In the genomic region with DNA sequence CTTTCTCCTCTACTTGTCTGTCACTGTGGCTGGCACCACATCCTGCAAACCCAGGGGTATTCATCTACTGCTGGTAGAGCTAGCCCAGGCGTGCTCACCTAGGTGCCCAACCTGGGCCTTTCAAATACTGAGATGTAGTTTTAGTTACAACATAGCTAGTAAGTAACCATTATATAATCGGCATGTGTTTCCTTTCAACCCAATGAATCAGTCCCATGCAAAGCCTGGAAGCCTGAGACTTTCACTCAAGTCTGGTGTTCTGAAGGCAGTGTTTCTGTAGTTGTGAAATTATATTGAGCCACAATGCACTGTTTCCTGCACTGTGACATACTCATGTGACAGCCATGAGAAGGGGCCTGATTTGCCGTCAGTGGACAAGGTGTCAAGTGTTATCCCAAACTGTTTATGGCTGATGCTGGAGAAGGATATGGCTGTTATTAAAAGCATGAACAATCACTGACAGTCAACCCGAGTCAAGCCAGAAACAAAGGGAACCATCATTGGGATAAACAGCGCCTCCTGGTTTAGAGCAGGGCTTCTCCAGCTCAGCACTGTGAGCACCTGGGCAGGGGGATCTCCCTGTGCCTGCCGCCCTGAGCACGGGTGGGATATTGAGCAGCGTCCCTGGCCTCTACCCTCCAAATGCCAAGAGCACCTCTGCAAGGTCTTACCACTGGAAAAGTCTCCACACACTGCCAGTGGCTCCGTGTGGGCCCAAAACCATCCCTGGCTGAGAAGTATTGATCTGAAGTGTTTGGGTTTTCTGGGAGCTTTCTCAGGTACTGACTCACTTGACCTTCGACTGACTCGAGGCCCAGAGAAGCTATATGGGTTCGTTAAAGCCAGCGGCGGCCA, we compare ENCODE assay signal across 8 cellular contexts. TPM values are rescaled to one million over a fixed set of nuclear protein-coding genes. Genes with fewer than 3 reads are reported as not detected.
DNase-seq lines count a peak whose midpoint lies in the region; ATAC-seq and TF ChIP-seq lines count a peak whose summit lies in the region.

No MANE protein-coding gene starts in this region.

- H3K27ac Mint-ChIP-seq in T-helper 2 cell treated with Interferon-gamma antibody and Interleukin-4, amounts not matched to agents 5 μg/mL and 100 μg/mL, for 36 hours = peak overlapping the region; percentile 85
- peak overlapping the region; percentile 89 for H3K27ac Mint-ChIP-seq in osteocyte (ENCODE audit: unreplicated experiment)

- TF ChIP-seq POLR2A in esophagus squamous epithelium (IDR thresholded peaks at IDR 0.05) = no peak

- H3K27me3 Mint-ChIP-seq in T-helper 2 cell treated with Interferon-gamma antibody and Interleukin-4, amounts not matched to agents 5 μg/mL and 100 μg/mL, for 36 hours (ENCODE audit: low read depth) = no peaks in the 10 kb centered on the region
- no peaks in the 10 kb centered on the region for H3K27me3 Mint-ChIP-seq in osteocyte (ENCODE audit: unreplicated experiment)

- DNase-seq in GM20000 (ENCODE audit: low spot score) = no peak
- DNase-seq in T-helper 2 cell treated with Interferon-gamma antibody and Interleukin-4, amounts not matched to agents 5 μg/mL and 100 μg/mL, for 36 hours (ENCODE audit: low spot score) = peak; percentile 34
- DNase-seq in esophagus squamous epithelium (lab: John Stamatoyannopoulos, UW) = no peak
- no peak for DNase-seq in osteocyte (ENCODE audit: extremely low spot score, unreplicated experiment)
- no peak for DNase-seq in sciatic nerve (ENCODE audit: low spot score)

- H3K27me3 ChIP-seq in esophagus squamous epithelium = no peaks in the 10 kb centered on the region

- H3K4me1 Mint-ChIP-seq in T-helper 2 cell treated with Interferon-gamma antibody and Interleukin-4, amounts not matched to agents 5 μg/mL and 100 μg/mL, for 36 hours (ENCODE audit: low read depth) = peaks cover 43% of the 10 kb centered on the region
- H3K4me1 Mint-ChIP-seq in osteocyte (ENCODE audit: unreplicated experiment) = peaks cover 40% of the 10 kb centered on the region

- H3K36me3 Mint-ChIP-seq in T-helper 2 cell treated with Interferon-gamma antibody and Interleukin-4, amounts not matched to agents 5 μg/mL and 100 μg/mL, for 36 hours (ENCODE audit: low read depth) = peaks cover 54% of the 10 kb centered on the region
- H3K36me3 Mint-ChIP-seq in osteocyte (ENCODE audit: unreplicated experiment) = peaks cover 25% of the 10 kb centered on the region

- H3K36me3 ChIP-seq in esophagus squamous epithelium = peaks cover 28 to 40% (median 29%) of the 10 kb centered on the region in 3 donors

- 13% methylated on average over 7 to 14 of the region's 14 CpGs for WGBS in esophagus squamous epithelium, 2 donors

- ATAC-seq in GM19397 (IDR thresholded peaks at IDR 0.05; ENCODE audit: unreplicated experiment) = no peak
- no peak for ATAC-seq in GM21528 (IDR thresholded peaks at IDR 0.05; ENCODE audit: low FRiP score, unreplicated experiment)
- ATAC-seq in sciatic nerve = no peak

- TF ChIP-seq CTCF in C4-2B (conservative IDR thresholded peaks at IDR 0.05) (peak; percentile 70), GM20000 (IDR thresholded peaks at IDR 0.05; ENCODE audit: extremely low read depth, missing control alignments) (peak; percentile 23), esophagus squamous epithelium (IDR thresholded peaks at IDR 0.05) (peak in 4 of 6 experiments; percentile 25 to 35 (median 28)), osteocyte (IDR thresholded peaks at IDR 0.05) (peak; percentile 51)

- peak overlapping the region; percentile 85 for H3K4me3 Mint-ChIP-seq in T-helper 2 cell treated with Interferon-gamma antibody and Interleukin-4, amounts not matched to agents 5 μg/mL and 100 μg/mL, for 36 hours
- H3K4me3 Mint-ChIP-seq in osteocyte (ENCODE audit: unreplicated experiment) = peak overlapping the region; percentile 85

- H3K27ac ChIP-seq in C4-2B = peak overlapping the region; percentile 97
- peak overlapping the region; percentile 92 to 100 (median 99) for H3K27ac ChIP-seq in esophagus squamous epithelium

- no peaks in the 10 kb centered on the region for H3K9me3 ChIP-seq in esophagus squamous epithelium

- H3K4me3 ChIP-seq in esophagus squamous epithelium = peak overlapping the region; percentile 60 to 99 (median 84)

- H3K9me3 Mint-ChIP-seq in T-helper 2 cell treated with Interferon-gamma antibody and Interleukin-4, amounts not matched to agents 5 μg/mL and 100 μg/mL, for 36 hours = no peaks in the 10 kb centered on the region
- no peaks in the 10 kb centered on the region for H3K9me3 Mint-ChIP-seq in osteocyte (ENCODE audit: unreplicated experiment)

- intact Hi-C loops in esophagus squamous epithelium (cut with DNase I) (no loop called here), sciatic nerve (cut with DNase I) (no loop called here)

- peaks cover 24 to 52% (median 26%) of the 10 kb centered on the region in 3 donors for H3K4me1 ChIP-seq in esophagus squamous epithelium

RNA-seq across cellular contexts. Expression of a gene that starts 1.6 kb away (rescaled TPM):
- total RNA-seq in esophagus squamous epithelium (100 to 1,000 TPM; 230 to 373 (median 297) TPM), osteocyte (209 and 217 TPM in 2 replicates), sciatic nerve (124 TPM)

RNA-seq across cellular contexts. Expression of a gene that starts 1.9 kb away (rescaled TPM):
- total RNA-seq in esophagus squamous epithelium (10 to 100 TPM in 3 of 4 donors, 1 to 10 TPM in 1; 7.8 to 24.5 (median 15.0) TPM), osteocyte (18.3 and 19.9 TPM in 2 replicates), sciatic nerve (18.9 TPM)

RNA-seq across cellular contexts. Expression of a gene that starts 19.3 kb away (rescaled TPM):
- total RNA-seq in esophagus squamous epithelium = 10 to 100 TPM; 18.1 to 30.5 (median 21.7) TPM
- total RNA-seq in osteocyte = 67.8 and 68.7 TPM in 2 replicates
- 26.5 TPM for total RNA-seq in sciatic nerve

RNA-seq across cellular contexts. Expression of a gene that starts 41.2 kb away (rescaled TPM):
- 10 to 100 TPM; 17.4 to 25.5 (median 21.7) TPM for total RNA-seq in esophagus squamous epithelium
- 29.3 and 30.7 TPM in 2 replicates for total RNA-seq in osteocyte
- total RNA-seq in sciatic nerve = 31.4 TPM
